Comparison of ENCODE assay signal across 1 cellular context in the genomic region with DNA sequence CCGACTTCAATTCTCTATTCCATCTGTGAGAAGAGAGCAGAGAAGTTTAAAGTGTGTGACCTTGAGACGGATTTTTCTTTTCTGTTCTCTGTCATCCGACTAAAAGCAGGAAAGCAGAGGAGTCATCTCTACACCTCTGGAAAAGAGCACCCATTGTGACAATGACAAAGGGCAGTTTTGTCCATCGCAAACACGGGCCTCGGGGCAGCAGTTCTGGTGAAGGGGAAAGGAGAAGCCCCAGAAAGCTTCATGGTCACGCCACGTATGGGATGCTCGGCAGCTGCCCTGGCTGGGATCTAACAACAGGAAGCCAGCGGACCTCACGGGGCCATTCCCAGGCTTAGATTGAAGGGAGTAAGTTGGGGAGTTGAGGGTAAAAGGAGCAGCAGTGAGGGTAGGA.
TF ChIP-seq lines count a peak whose summit lies in the region.

No MANE protein-coding gene starts in this region.

TF ChIP-seq in GM23338, 12 proteins besides CTCF, POLR2A, EP300 and RAD21 (continued from another document):
- TF ChIP-seq NANOG (IDR thresholded peaks at IDR 0.05; ENCODE audit: borderline replicate concordance) (no peak), CREB1 (CRISPR knock-in tag; IDR thresholded peaks at IDR 0.05; ENCODE audit: low read depth) (no peak)
